22 cellular contexts compared by ENCODE assay signal in genomic region chr11:113465786-113466185, GRCh38. TPM values are rescaled to one million over a fixed set of nuclear protein-coding genes. Genes with fewer than 3 reads are reported as not detected.
"Had no signal": no experiment of that assay in that cellular context is flagged by ENCODE, and none has a peak within 500 bp of the region (broad histone marks: within the 10 kb centered on the region; RNA-seq: fewer than 3 reads in every experiment).

No MANE protein-coding gene starts in this region.

- H3K27me3 ChIP-seq: ovary had no signal

- H3K36me3 ChIP-seq: esophagus muscularis mucosa, gastrocnemius medialis, neutrophil, ovary, prostate gland, transverse colon had no signal

- DNase-seq: activated B cell treated with CpG ODN at 0.5 μM for 24 hours; activated CD4-positive, alpha-beta T cell treated with anti-CD3 and anti-CD28 coated beads for 4 hours; activated CD4-positive, alpha-beta T cell treated with anti-CD3 and anti-CD28 coated beads, Interleukin-2, amount 50 U/mL, for 48 hours; activated gamma-delta T cell; activated naive CD4-positive, alpha-beta T cell treated with anti-CD3 and anti-CD28 coated beads, Interleukin-2, amount 50 U/mL, for 16 hours; activated naive CD8-positive, alpha-beta T cell treated with anti-CD3 and anti-CD28 coated beads, Interleukin-2, amount 50 U/mL, for 24 hours; activated T-cell treated with anti-CD3 and anti-CD28 coated beads, Interleukin-2, amount 50 U/mL, for 72 hours; dermis blood vessel endothelial cell; effector CD8-positive, alpha-beta T cell; gastrocnemius medialis; hippocampal formation; ovary; stimulated activated CD4-positive, alpha-beta T cell treated with anti-CD3 and anti-CD28 coated beads, Interleukin-2, amount 100 ng/mL, for 48 hours; stimulated activated CD8-positive, alpha-beta memory T cell treated with anti-CD3 and anti-CD28 coated beads, Interleukin-4, amount 100 ng/mL, for 48 hours; stimulated activated naive B cell treated with anti-CD40 and anti-IgM and Interleukin-4, amounts not matched to agents 10 μg/mL and 1 μg/mL and 100 μg/mL, for 72 hours; T1000; transverse colon had no signal

- ATAC-seq: activated naive CD8-positive, alpha-beta T cell treated with anti-CD3 and anti-CD28 coated beads, Interleukin-2, amount 50 U/mL, for 24 hours; activated T-cell treated with anti-CD3 and anti-CD28 coated beads, Interleukin-2, amount 50 U/mL, for 72 hours; gastrocnemius medialis; stimulated activated naive B cell treated with anti-CD40 and anti-IgM and Interleukin-4, amounts not matched to agents 10 μg/mL and 1 μg/mL and 100 μg/mL, for 72 hours had no signal

- H3K4me1 ChIP-seq: esophagus muscularis mucosa, gastrocnemius medialis, prostate gland, transverse colon had no signal

- H3K9me3 ChIP-seq: esophagus muscularis mucosa, gastrocnemius medialis, neutrophil, ovary, prostate gland, transverse colon had no signal

- H3K27ac ChIP-seq: esophagus muscularis mucosa, gastrocnemius medialis, neutrophil, ovary, prostate gland, transverse colon had no signal

- H3K4me3 ChIP-seq: esophagus muscularis mucosa, gastrocnemius medialis, ovary, prostate gland, transverse colon had no signal

RNA-seq across cellular contexts. Expression of gene DRD2, which starts 9.4 kb away (rescaled TPM):
- total RNA-seq: activated B cell treated with CpG ODN at 0.5 μM for 24 hours, cardiac septum, dermis blood vessel endothelial cell, liver had no signal
- polyA plus RNA-seq: liver had no signal
